ENCODE assay signal across 8 cellular contexts in the genomic region with DNA sequence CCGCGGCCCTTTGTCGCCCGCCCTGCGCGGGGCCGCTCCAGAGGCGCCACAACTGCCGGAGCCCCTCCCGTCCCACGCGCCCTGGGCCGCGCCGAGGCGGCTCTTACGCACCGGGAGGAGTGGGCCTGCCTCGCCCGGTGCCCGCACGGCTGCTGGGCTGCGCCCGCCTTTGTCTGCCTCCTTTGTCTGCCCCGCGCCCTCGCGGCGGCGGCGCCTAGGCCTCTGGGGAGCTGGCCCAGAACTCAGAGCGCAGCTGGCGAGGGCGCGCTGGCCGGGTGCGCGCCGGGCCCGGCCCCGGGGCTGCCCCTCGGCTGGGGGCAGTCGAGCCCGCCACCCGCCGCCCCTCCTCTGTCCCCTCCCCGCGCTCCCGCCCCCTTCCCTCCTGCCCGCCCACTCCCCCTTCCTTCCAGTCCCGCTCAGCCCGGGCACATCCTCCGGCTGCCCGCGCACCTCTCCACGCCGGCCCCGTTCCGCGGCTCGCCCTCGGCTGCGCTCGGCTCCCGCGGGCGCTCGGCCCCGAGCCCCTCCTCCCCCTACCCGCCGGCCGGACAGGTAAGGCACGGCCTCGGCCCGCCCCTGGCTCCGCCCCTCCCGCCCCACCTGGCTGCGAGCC. TPM values are rescaled to one million over a fixed set of nuclear protein-coding genes. Genes with fewer than 3 reads are reported as not detected.
DNase-seq lines count a peak whose midpoint lies in the region; ATAC-seq and TF ChIP-seq lines count a peak whose summit lies in the region.

A gene with protein sequence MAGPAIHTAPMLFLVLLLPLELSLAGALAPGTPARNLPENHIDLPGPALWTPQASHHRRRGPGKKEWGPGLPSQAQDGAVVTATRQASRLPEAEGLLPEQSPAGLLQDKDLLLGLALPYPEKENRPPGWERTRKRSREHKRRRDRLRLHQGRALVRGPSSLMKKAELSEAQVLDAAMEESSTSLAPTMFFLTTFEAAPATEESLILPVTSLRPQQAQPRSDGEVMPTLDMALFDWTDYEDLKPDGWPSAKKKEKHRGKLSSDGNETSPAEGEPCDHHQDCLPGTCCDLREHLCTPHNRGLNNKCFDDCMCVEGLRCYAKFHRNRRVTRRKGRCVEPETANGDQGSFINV (plus strand): TSS at position 409 of the 613 bp plus-strand sequence. CDS start 14,549 bp downstream, outside the sequence.

- WGBS in lower leg skin, 2 donors: 0% methylated on average over 7 to 29 of the region's 78 CpGs

- TF ChIP-seq POLR2A in lower leg skin (IDR thresholded peaks at IDR 0.05): no peak

- no peak within 1 kb of the TSS for H3K27ac Mint-ChIP-seq in CD8-positive, alpha-beta T cell
- peak within 1 kb of the TSS in 2 of 6 donors; percentile 33 to 70 for H3K27ac Mint-ChIP-seq in naive B cell

- intact Hi-C loops in CD8-positive, alpha-beta T cell (cut with DNase I, micrococcal nuclease): no loop called here
- intact Hi-C loops in lower leg skin (cut with DNase I; ENCODE audit: low total_unique reads): no loop called here

- H3K4me3 Mint-ChIP-seq in CD8-positive, alpha-beta T cell: peak within 1 kb of the TSS; percentile 75
- H3K4me3 Mint-ChIP-seq in naive B cell: peak within 1 kb of the TSS; percentile 69 to 92 (median 83)

- H3K36me3 Mint-ChIP-seq in CD8-positive, alpha-beta T cell: no peaks in the 10 kb centered on the region
- H3K36me3 Mint-ChIP-seq in naive B cell: no peaks in the 10 kb centered on the region

- peaks cover 12% of the 10 kb centered on the region for H3K27me3 ChIP-seq in CD8-positive, alpha-beta T cell (ENCODE audit: insufficient read depth, low read length)

- CTCF ChIA-PET in CD8-positive, alpha-beta T cell (lab: Charles Lee): interaction anchor here (0.9 kb wide), 1 partner anchor 13 kb away, joined by 3 read pairs; no protein-coding TSS in a partner anchor

- no peaks in the 10 kb centered on the region for H3K9me3 Mint-ChIP-seq in CD8-positive, alpha-beta T cell
- no peaks in the 10 kb centered on the region for H3K9me3 Mint-ChIP-seq in naive B cell

- peak in 1 of 7 experiments; percentile 17 for DNase-seq in CD8-positive, alpha-beta T cell
- peak; percentile 38 for DNase-seq in NCI-H1092 treated with DMSO at 0.1 percent for 48 hours (lab: John Stamatoyannopoulos, UW)
- peak; percentile 81 for DNase-seq in astrocyte of the hippocampus (ENCODE audit: low read depth, low spot score)
- no peak for DNase-seq in naive B cell
- no peak for DNase-seq in lower leg skin (ENCODE audit: low spot score in 2 of 2)
- no peak for DNase-seq in central memory CD4-positive, alpha-beta T cell
- DNase-seq in stimulated activated CD4-positive, alpha-beta T cell treated with anti-CD3 and anti-CD28 coated beads, Interleukin-4, amount 100 ng/mL, for 1 hour: no peak

- no peaks in the 10 kb centered on the region for H3K36me3 ChIP-seq in CD8-positive, alpha-beta T cell (ENCODE audit: insufficient read depth, low read length)

- peaks cover 27% of the 10 kb centered on the region for H3K4me1 Mint-ChIP-seq in CD8-positive, alpha-beta T cell (ENCODE audit: low read depth)
- peaks cover 21 to 28% (median 21%) of the 10 kb centered on the region in 3 donors for H3K4me1 Mint-ChIP-seq in naive B cell

- no peak for TF ChIP-seq CTCF in CD8-positive, alpha-beta T cell (IDR thresholded peaks at IDR 0.05)
- TF ChIP-seq CTCF in lower leg skin (IDR thresholded peaks at IDR 0.05): no peak

- ATAC-seq in CD8-positive, alpha-beta T cell: peak; percentile 30
- ATAC-seq in naive B cell (ENCODE audit: low read depth in 2 of 2): peak; percentile 42 to 53
- no peak for ATAC-seq in HG03280 (IDR thresholded peaks at IDR 0.05; ENCODE audit: unreplicated experiment)

- peak within 1 kb of the TSS; percentile 35 for H3K4me3 ChIP-seq in CD8-positive, alpha-beta T cell (ENCODE audit: low read depth, low read length)
- H3K4me3 ChIP-seq in lower leg skin (ENCODE audit: low read depth, poor library complexity, severe bottlenecking): no peak within 1 kb of the TSS

- no peaks in the 10 kb centered on the region for H3K9me3 ChIP-seq in CD8-positive, alpha-beta T cell (ENCODE audit: low read length)

- POLR2A ChIA-PET in CD8-positive, alpha-beta T cell (lab: Charles Lee): interaction anchor here (1.0 to 1.5 kb wide), 2 partner anchors 10 to 33 kb away, joined by 3 to 5 read pairs; no protein-coding TSS in a partner anchor

- H3K27ac ChIP-seq in CD8-positive, alpha-beta T cell (ENCODE audit: low read depth, low read length): no peak within 1 kb of the TSS

- peaks cover 29% of the 10 kb centered on the region for H3K4me1 ChIP-seq in CD8-positive, alpha-beta T cell (ENCODE audit: insufficient read depth, low read length)

- peaks cover 32% of the 10 kb centered on the region for H3K27me3 Mint-ChIP-seq in CD8-positive, alpha-beta T cell (ENCODE audit: low read depth)
- peaks cover 28 to 53% (median 50%) of the 10 kb centered on the region in 3 donors for H3K27me3 Mint-ChIP-seq in naive B cell

RNA-seq across cellular contexts. Expression of the gene that starts here (rescaled TPM):
- under 1 TPM; 0.08 to 0.11 TPM for total RNA-seq in CD8-positive, alpha-beta T cell
- under 1 TPM in 5 of 6 donors, not detected in 1; 0.04 to 0.09 (median 0.09) TPM for polyA plus RNA-seq in naive B cell (ENCODE audit: low read depth in 6 of 6)
- total RNA-seq in lower leg skin: under 1 TPM in 3 of 4 donors, not detected in 1; 0.15 to 0.52 (median 0.36) TPM

Comparison
In these comparisons a context has a peak if more than half of its experiments do, and no peak if none do; other contexts are left out.
1. Peak in ATAC-seq and H3K4me3 ChIP-seq in CD8-positive, alpha-beta T cell; RNA of the gene not detected or under 1 TPM.
2. Peak in ATAC-seq in naive B cell; RNA of the gene not detected or under 1 TPM.
3. DNase-seq: peak in NCI-H1092 treated with DMSO at 0.1 percent for 48 hours (single experiment) and astrocyte of the hippocampus (single experiment); none in naive B cell (single experiment), lower leg skin (0 of 2), central memory CD4-positive, alpha-beta T cell (single experiment) and stimulated activated CD4-positive, alpha-beta T cell treated with anti-CD3 and anti-CD28 coated beads, Interleukin-4, amount 100 ng/mL, for 1 hour (single experiment).